ENCODE assay signal across 8 cellular contexts in the genomic region with DNA sequence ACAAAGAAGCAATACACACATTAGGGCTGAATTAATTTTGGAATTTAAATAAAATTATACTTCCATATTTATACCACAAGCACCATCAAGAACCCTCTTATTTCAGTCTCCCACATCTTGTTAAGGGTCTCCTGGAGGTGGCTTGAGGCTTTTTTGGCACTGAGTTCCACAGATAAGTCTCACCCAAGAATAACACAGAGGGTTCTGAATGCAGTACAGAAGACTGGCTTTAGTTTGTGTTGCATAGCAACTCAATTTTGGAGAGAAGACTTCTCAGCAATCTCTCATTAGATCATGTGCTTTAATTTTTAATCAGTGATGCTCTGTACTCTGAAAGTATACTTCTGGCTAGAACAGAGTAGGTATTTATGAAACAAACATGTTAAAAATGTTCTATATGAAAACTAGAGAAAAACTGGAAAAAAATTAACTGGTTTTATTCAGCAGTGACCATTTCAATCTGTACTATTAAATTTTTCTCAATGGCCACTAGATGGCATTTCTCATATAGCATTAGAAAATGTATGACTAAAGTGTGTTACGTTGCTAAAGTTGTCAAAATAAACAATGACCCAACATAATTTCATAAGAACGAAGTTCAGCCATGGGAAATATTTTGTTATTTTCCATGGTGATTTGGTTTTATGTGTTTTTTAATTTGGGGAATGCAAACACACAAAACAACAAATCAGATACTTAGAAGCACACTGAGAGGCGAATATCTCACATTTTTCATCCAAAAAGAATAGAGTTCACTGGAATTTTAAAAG. TPM values are rescaled to one million over a fixed set of nuclear protein-coding genes. Genes with fewer than 3 reads are reported as not detected.
A peak's percentile ranks its signal among the peaks of the same experiment; 100 is the strongest.
DNase-seq lines count a peak whose midpoint lies in the region; ATAC-seq lines count a peak whose summit lies in the region.

No MANE protein-coding gene starts in this region.

- no peaks in the 10 kb centered on the region for H3K9me3 ChIP-seq in mucosa of rectum (ENCODE audit: control insufficient read depth in 2 of 2, low read length in 2 of 2)

- H3K4me1 ChIP-seq in mucosa of rectum (ENCODE audit: control insufficient read depth in 2 of 2, insufficient read depth in 2 of 2, low read length in 2 of 2) = no peaks in the 10 kb centered on the region

- H3K4me3 ChIP-seq in mucosa of rectum (ENCODE audit: low read length in 2 of 2) = no peak overlapping the region

- H3K27ac ChIP-seq in mucosa of rectum (ENCODE audit: low read depth in 2 of 2, low read length in 2 of 2) = peak overlapping the region; percentile 20 to 62

- no peaks in the 10 kb centered on the region for H3K27me3 ChIP-seq in mucosa of rectum (ENCODE audit: control insufficient read depth in 2 of 2, insufficient read depth in 2 of 2, low read length in 2 of 2)

- ATAC-seq in HG02870 (IDR thresholded peaks at IDR 0.05; ENCODE audit: unreplicated experiment) (no peak), HG03139 (IDR thresholded peaks at IDR 0.05; ENCODE audit: unreplicated experiment) (no peak)

- intact Hi-C loops in posterior cingulate gyrus (cut with DNase I) = loop anchor here (2.0 kb wide), 1 partner anchor 210 kb away; the partner anchor contains the start of gene MAP3K5

- H3K9ac ChIP-seq in mucosa of rectum (ENCODE audit: low read depth in 1 of 2, low read length in 2 of 2) = no peak overlapping the region

- DNase-seq in NCI-H82 (lab: John Stamatoyannopoulos, UW) = peak; percentile 19
- DNase-seq in NCI-H82 treated with DMSO at 0.1 percent for 48 hours (lab: John Stamatoyannopoulos, UW; ENCODE audit: unreplicated experiment) = no peak
- DNase-seq in NCI-H774 (lab: John Stamatoyannopoulos, UW) = peak; percentile 30
- DNase-seq in dermis microvascular lymphatic vessel endothelial cell (ENCODE audit: low read depth in 2 of 2) = peak; percentile 84 to 88
- no peak for DNase-seq in posterior cingulate gyrus

- peaks cover 25 to 29% of the 10 kb centered on the region in 2 donors for H3K36me3 ChIP-seq in mucosa of rectum (ENCODE audit: control insufficient read depth in 2 of 2, insufficient read depth in 2 of 2, low read length in 2 of 2)

RNA-seq across cellular contexts. Expression of gene MAP7, which starts 32.7 kb away (rescaled TPM):
- 0.51 and 1.0 TPM in 2 replicates for total RNA-seq in dermis microvascular lymphatic vessel endothelial cell

Comparison
In these comparisons a context has a peak if more than half of its experiments do, and no peak if none do; other contexts are left out.
1. DNase-seq: peak in NCI-H82 (single experiment), NCI-H774 (single experiment) and dermis microvascular lymphatic vessel endothelial cell (2 of 2); none in NCI-H82 treated with DMSO at 0.1 percent for 48 hours (single experiment) and posterior cingulate gyrus (0 of 10).